1 cellular context compared by ENCODE assay signal in the genomic region with DNA sequence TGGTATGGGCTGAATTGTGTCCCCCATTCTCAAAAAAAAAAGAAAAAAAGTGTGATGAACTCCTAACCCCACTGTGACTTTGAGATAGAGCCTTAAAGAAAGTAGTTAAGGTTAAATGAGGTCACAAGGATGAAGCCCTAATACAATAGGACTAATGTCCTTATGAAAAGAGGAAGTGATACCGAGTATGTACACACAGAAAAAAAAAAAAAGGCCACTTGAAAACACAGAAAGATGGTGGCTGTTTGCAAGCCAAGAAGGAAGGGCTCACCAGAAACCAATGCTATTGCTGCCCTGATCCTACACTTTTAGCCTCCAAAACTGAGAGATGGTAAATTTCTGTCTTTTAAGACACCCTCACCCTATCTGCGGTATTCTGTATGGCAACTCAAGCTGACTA.
TF ChIP-seq lines count a peak whose summit lies in the region.

No MANE protein-coding gene starts in this region.

TF ChIP-seq in GM23338, 12 proteins besides CTCF, POLR2A, EP300 and RAD21 (continued from another document):
- TF ChIP-seq, protein P1, sequence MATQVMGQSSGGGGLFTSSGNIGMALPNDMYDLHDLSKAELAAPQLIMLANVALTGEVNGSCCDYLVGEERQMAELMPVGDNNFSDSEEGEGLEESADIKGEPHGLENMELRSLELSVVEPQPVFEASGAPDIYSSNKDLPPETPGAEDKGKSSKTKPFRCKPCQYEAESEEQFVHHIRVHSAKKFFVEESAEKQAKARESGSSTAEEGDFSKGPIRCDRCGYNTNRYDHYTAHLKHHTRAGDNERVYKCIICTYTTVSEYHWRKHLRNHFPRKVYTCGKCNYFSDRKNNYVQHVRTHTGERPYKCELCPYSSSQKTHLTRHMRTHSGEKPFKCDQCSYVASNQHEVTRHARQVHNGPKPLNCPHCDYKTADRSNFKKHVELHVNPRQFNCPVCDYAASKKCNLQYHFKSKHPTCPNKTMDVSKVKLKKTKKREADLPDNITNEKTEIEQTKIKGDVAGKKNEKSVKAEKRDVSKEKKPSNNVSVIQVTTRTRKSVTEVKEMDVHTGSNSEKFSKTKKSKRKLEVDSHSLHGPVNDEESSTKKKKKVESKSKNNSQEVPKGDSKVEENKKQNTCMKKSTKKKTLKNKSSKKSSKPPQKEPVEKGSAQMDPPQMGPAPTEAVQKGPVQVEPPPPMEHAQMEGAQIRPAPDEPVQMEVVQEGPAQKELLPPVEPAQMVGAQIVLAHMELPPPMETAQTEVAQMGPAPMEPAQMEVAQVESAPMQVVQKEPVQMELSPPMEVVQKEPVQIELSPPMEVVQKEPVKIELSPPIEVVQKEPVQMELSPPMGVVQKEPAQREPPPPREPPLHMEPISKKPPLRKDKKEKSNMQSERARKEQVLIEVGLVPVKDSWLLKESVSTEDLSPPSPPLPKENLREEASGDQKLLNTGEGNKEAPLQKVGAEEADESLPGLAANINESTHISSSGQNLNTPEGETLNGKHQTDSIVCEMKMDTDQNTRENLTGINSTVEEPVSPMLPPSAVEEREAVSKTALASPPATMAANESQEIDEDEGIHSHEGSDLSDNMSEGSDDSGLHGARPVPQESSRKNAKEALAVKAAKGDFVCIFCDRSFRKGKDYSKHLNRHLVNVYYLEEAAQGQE (IDR thresholded peaks at IDR 0.05; ENCODE audit: unreplicated experiment), result no peak
- TF ChIP-seq ZNF331 (CRISPR knock-in tag; IDR thresholded peaks at IDR 0.05; ENCODE audit: low read depth), result no peak
- TF ChIP-seq CREB1 (CRISPR knock-in tag; IDR thresholded peaks at IDR 0.05; ENCODE audit: low read depth), result no peak
- TF ChIP-seq NANOG (IDR thresholded peaks at IDR 0.05; ENCODE audit: borderline replicate concordance), result no peak
- TF ChIP-seq POLR2AphosphoS5 (IDR thresholded peaks at IDR 0.05; ENCODE audit: low read depth), result no peak
- TF ChIP-seq EZH2 (IDR thresholded peaks at IDR 0.05; ENCODE audit: low read depth, unreplicated experiment), result no peak
- no peak for TF ChIP-seq ZNF114 (CRISPR knock-in tag; IDR thresholded peaks at IDR 0.05)
- TF ChIP-seq JUNB (IDR thresholded peaks at IDR 0.05; ENCODE audit: unreplicated experiment), result no peak
